10 cellular contexts compared by ENCODE assay signal in genomic region chr13:39777021-39777420, GRCh38.
A peak's percentile ranks its signal among the peaks of the same experiment; 100 is the strongest.
DNase-seq lines count a peak whose midpoint lies in the region; ATAC-seq, FAIRE-seq and TF ChIP-seq lines count a peak whose summit lies in the region.
"Had no signal": no experiment of that assay in that cellular context is flagged by ENCODE, and none has a peak within 500 bp of the region (broad histone marks: within the 10 kb centered on the region; RNA-seq: fewer than 3 reads in every experiment).

No MANE protein-coding gene starts in this region.

- H3K27me3 ChIP-seq in ACC112 (ENCODE audit: insufficient read depth, low read length) (no peaks in the 10 kb centered on the region), RWPE2 (ENCODE audit: insufficient read depth, poor library complexity, severe bottlenecking) (no peaks in the 10 kb centered on the region), GM23248 (replicated peaks; ENCODE audit: insufficient read depth) (no peaks in the 10 kb centered on the region)
- H3K27me3 ChIP-seq: Peyer's patch, tibial nerve had no signal

- H3K4me2 ChIP-seq in A549 (peak overlapping the region; percentile 33; the same call in 2 of the 3 replicates), GM23248 (ENCODE audit: unreplicated experiment) (no peak overlapping the region)

- POLR2A ChIA-PET in A549 (lab: Yijun Ruan, JAX) = no interaction called here

- H3K36me3 ChIP-seq in ACC112 (ENCODE audit: insufficient read depth, low read length) (no peaks in the 10 kb centered on the region), RWPE2 (ENCODE audit: low read depth) (no peaks in the 10 kb centered on the region), GM23248 (ENCODE audit: low read depth) (no peaks in the 10 kb centered on the region)
- H3K36me3 ChIP-seq: Peyer's patch, tibial nerve had no signal

- H3K9ac ChIP-seq in GM23248 = no peak overlapping the region

- no peak overlapping the region for H3K4me3 ChIP-seq in A549
- peak overlapping the region; percentile 1; the same call in 1 of the 2 replicates for H3K4me3 ChIP-seq in ACC112 (ENCODE audit: low read depth, low read length)
- no peak overlapping the region for H3K4me3 ChIP-seq in RWPE2 (ENCODE audit: severe bottlenecking)
- H3K4me3 ChIP-seq in GM23248 = no peak overlapping the region
- H3K4me3 ChIP-seq: Peyer's patch, tibial nerve had no signal

- DNase-seq in A549 (ENCODE audit: low read depth in 1 of 2, low spot score in 1 of 2) (no peak), RWPE2 (ENCODE audit: low spot score) (no peak), epithelial cell of prostate (ENCODE audit: low read depth, low spot score) (no peak), GM19239 (ENCODE audit: insufficient read length, low spot score) (no peak), GM23248 (no peak)
- DNase-seq: NCI-H2107, Peyer's patch had no signal

- ATAC-seq in A549 (no peak), RWPE2 (ENCODE audit: low read depth) (no peak), HG02840 (IDR thresholded peaks at IDR 0.05; ENCODE audit: low FRiP score, unreplicated experiment) (no peak)

- no peaks in the 10 kb centered on the region for H3K9me2 ChIP-seq in GM23248 (ENCODE audit: insufficient read depth)

- no peaks in the 10 kb centered on the region for H4K20me1 ChIP-seq in GM23248 (ENCODE audit: insufficient read depth)

- no peak for TF ChIP-seq EP300 in A549 (IDR thresholded peaks at IDR 0.05)

- WGBS in A549 (ENCODE audit: missing lambda C conversion rate) = 22% methylated on average over 1 of the region's 1 CpG
- WGBS in GM23248 (ENCODE audit: low coverage in 1 of 2, low lambda C conversion rate in 2 of 2, missing lambda C conversion rate in 2 of 2), 2 experiments = 88 to 92% methylated on average over 1 of the region's 1 CpG

- in situ Hi-C loops in GM23248 (cut with MboI) = no loop called here

- H3K4me1 ChIP-seq in A549 (peaks cover 7% of the 10 kb centered on the region; the same call in 2 of the 3 replicates), ACC112 (ENCODE audit: control insufficient read depth, insufficient read depth, low read length, unreplicated experiment) (peaks cover 62% of the 10 kb centered on the region), RWPE2 (ENCODE audit: insufficient read depth, poor library complexity, severe bottlenecking) (no peaks in the 10 kb centered on the region), GM23248 (ENCODE audit: insufficient read depth) (peaks cover 39% of the 10 kb centered on the region)
- H3K4me1 ChIP-seq: Peyer's patch had no signal

- no peak for TF ChIP-seq RAD21 in A549 (conservative IDR thresholded peaks at IDR 0.05 in 1 of 2, IDR thresholded peaks at IDR 0.05 in 1 of 2)

- CTCF ChIA-PET in A549 (lab: Yijun Ruan, JAX) = interaction anchor here (1.0 to 2.2 kb wide), 4 partner anchors 11 to 905 kb away, joined by 4 read pairs; no protein-coding TSS in a partner anchor

- H3F3A ChIP-seq in GM23248 (ENCODE audit: insufficient read depth) = peaks cover 23% of the 10 kb centered on the region; the same call in 1 of the 2 replicates

- H3K79me2 ChIP-seq in ACC112 (ENCODE audit: control insufficient read depth, insufficient read depth, low read length, unreplicated experiment) (no peaks in the 10 kb centered on the region), GM23248 (ENCODE audit: insufficient read depth) (no peaks in the 10 kb centered on the region)

- H3K27ac ChIP-seq in A549 (peak overlapping the region; percentile 35 to 65; a peak in 3 of 6 replicates), ACC112 (ENCODE audit: low read depth, low read length) (peak overlapping the region; percentile 91), RWPE2 (ENCODE audit: poor library complexity, severe bottlenecking) (peak overlapping the region; percentile 60), epithelial cell of prostate (peak overlapping the region; percentile 50), GM23248 (no peak overlapping the region)
- H3K27ac ChIP-seq: Peyer's patch had no signal

- TF ChIP-seq CTCF in A549 (IDR thresholded peaks at IDR 0.05) (no peak), RWPE2 (IDR thresholded peaks at IDR 0.05; ENCODE audit: poor library complexity, severe bottlenecking) (no peak)

- no peak overlapping the region for H2AFZ ChIP-seq in ACC112 (ENCODE audit: low read length, unreplicated experiment)
- no peak overlapping the region for H2AFZ ChIP-seq in GM23248

- no peak for TF ChIP-seq POLR2A in A549 (IDR thresholded peaks at IDR 0.05; ENCODE audit: low read length)

- H3K9me3 ChIP-seq in A549 (no peaks in the 10 kb centered on the region), RWPE2 (ENCODE audit: severe bottlenecking) (no peaks in the 10 kb centered on the region), GM23248 (ENCODE audit: low read depth) (no peaks in the 10 kb centered on the region)
- H3K9me3 ChIP-seq: Peyer's patch, tibial nerve had no signal

- no peak for FAIRE-seq in A549 (lab: Jason Lieb, UNC)
- FAIRE-seq in GM19239 (lab: Jason Lieb, UNC) = no peak

TF ChIP-seq in A549, 52 proteins besides CTCF, POLR2A, EP300 and RAD21:
- TF ChIP-seq HDAC2 (IDR thresholded peaks at IDR 0.05) (no peak), MAFK (IDR thresholded peaks at IDR 0.05; ENCODE audit: partially characterized antibody) (peak; percentile 45)
